15 cellular contexts compared by ENCODE assay signal in genomic region chr22:17260950-17261349, GRCh38. TPM values are rescaled to one million over a fixed set of nuclear protein-coding genes. Genes with fewer than 3 reads are reported as not detected.
DNase-seq lines count a peak whose midpoint lies in the region; ATAC-seq, FAIRE-seq and TF ChIP-seq lines count a peak whose summit lies in the region.
"Had no signal": no experiment of that assay in that cellular context is flagged by ENCODE, and none has a peak within 500 bp of the region (broad histone marks: within the 10 kb centered on the region; RNA-seq: fewer than 3 reads in every experiment).

No MANE protein-coding gene starts in this region.

- H2BK5ac ChIP-seq in H1 (ENCODE audit: low read depth, low read length): peak overlapping the region; percentile 82; the same call in 1 of the 2 replicates

- peak overlapping the region; percentile 36 for H4K5ac ChIP-seq in H1 (ENCODE audit: insufficient read length, low read depth, low read length)

- H3K27ac Mint-ChIP-seq in naive B cell: peak overlapping the region in 4 of 6 donors; percentile 35 to 93 (median 75)
- no peak overlapping the region for H3K27ac Mint-ChIP-seq in activated T-helper 1 cell treated with anti-CD3 and anti-CD28 coated beads, Interleukin-12 subunit alpha, Interleukin-12 subunit beta, Interleukin-2, Interleukin-4 antibody, amounts not matched to agents 30 ng/mL and 10 ng/mL and 1 ng/mL, durations not matched to agents 14 hours and 24 hours and 36 hours

- H3K9ac ChIP-seq in HUES48 (ENCODE audit: low read depth, low read length) (no peak overlapping the region), H1 (replicated peaks in 1 of 4; ENCODE audit: extremely low read depth in 1 of 4, low read depth in 3 of 4, low read length in 3 of 4) (no peak overlapping the region; a peak in 1 of 7 replicates)

- no peaks in the 10 kb centered on the region for H3K9me3 Mint-ChIP-seq in naive B cell
- H3K9me3 Mint-ChIP-seq in activated T-helper 1 cell treated with anti-CD3 and anti-CD28 coated beads, Interleukin-12 subunit alpha, Interleukin-12 subunit beta, Interleukin-2, Interleukin-4 antibody, amounts not matched to agents 30 ng/mL and 10 ng/mL and 1 ng/mL, durations not matched to agents 14 hours and 24 hours and 36 hours: no peaks in the 10 kb centered on the region

- WGBS in H1 (ENCODE audit: extremely low coverage in 1 of 2, insufficient coverage in 1 of 2, insufficient read length in 1 of 2, insufficient replicate concordance in 2 of 2, low coverage in 1 of 2, low lambda C conversion rate in 2 of 2, missing lambda C conversion rate in 1 of 2), 2 experiments: 33% methylated on average over 8 of the region's 8 CpGs; no CpG with 5 or more reads in 1 of the 2 experiments

- H3K4me1 Mint-ChIP-seq in naive B cell: peaks cover 20 to 32% (median 21%) of the 10 kb centered on the region in 3 donors
- H3K4me1 Mint-ChIP-seq in activated T-helper 1 cell treated with anti-CD3 and anti-CD28 coated beads, Interleukin-12 subunit alpha, Interleukin-12 subunit beta, Interleukin-2, Interleukin-4 antibody, amounts not matched to agents 30 ng/mL and 10 ng/mL and 1 ng/mL, durations not matched to agents 14 hours and 24 hours and 36 hours (ENCODE audit: low read depth): peaks cover 47% of the 10 kb centered on the region

- peak overlapping the region; percentile 22 for H3K56ac ChIP-seq in H1 (replicated peaks; ENCODE audit: insufficient read length, low read depth, low read length)

- H2BK20ac ChIP-seq in H1 (ENCODE audit: low read length): peak overlapping the region; percentile 2; the same call in 1 of the 2 replicates

- H3K4me2 ChIP-seq in H1 (ENCODE audit: insufficient read depth in 1 of 2, low read depth in 2 of 2, low read length in 2 of 2): peak overlapping the region; percentile 37 to 52

- no peak overlapping the region for H3K4ac ChIP-seq in H1 (replicated peaks; ENCODE audit: insufficient read length, low read depth, low read length)

- no peaks in the 10 kb centered on the region for H3K36me3 ChIP-seq in HUES48 (ENCODE audit: control insufficient read depth, insufficient read depth, low read length)
- H3K36me3 ChIP-seq in H1 (ENCODE audit: control insufficient read depth in 2 of 4, insufficient read depth in 4 of 4, low read length in 3 of 4): no peaks in the 10 kb centered on the region
- H3K36me3 ChIP-seq: prostate gland, thoracic aorta had no signal

- DNase-seq in DMS153 (lab: John Stamatoyannopoulos, UW): peak; percentile 60
- no peak for DNase-seq in H1 (ENCODE audit: low read depth in 1 of 2, low spot score in 2 of 2)
- DNase-seq in naive B cell: no peak
- no peak for DNase-seq in activated T-helper 1 cell treated with anti-CD3 and anti-CD28 coated beads, Interleukin-12 subunit alpha, Interleukin-12 subunit beta, Interleukin-2, Interleukin-4 antibody, amounts not matched to agents 30 ng/mL and 10 ng/mL and 1 ng/mL, durations not matched to agents 14 hours and 24 hours and 36 hours (ENCODE audit: low spot score)
- no peak for DNase-seq in HPDE6-E6E7 (ENCODE audit: extremely low spot score)
- no peak for DNase-seq in dorsolateral prefrontal cortex
- DNase-seq: activated naive CD4-positive, alpha-beta T cell treated with anti-CD3 and anti-CD28 coated beads, Interleukin-2, amount 50 U/mL, for 16 hours; DMS79 treated with DMSO at 0.1 percent for 48 hours; HCEC 1CT; NCI-H524 treated with DMSO at 0.1 percent for 48 hours had no signal

- 0 out of 3 replicates have a peak, but pooled peaks of 1 of the 2 experiments have one; percentile 16 for TF ChIP-seq POLR2A in H1 (IDR thresholded peaks at IDR 0.05; ENCODE audit: control extremely low read depth in 1 of 2, low read depth in 2 of 2, low read length in 2 of 2)

- peak in 1 of 2 experiments; percentile 38; a peak in 1 of 4 replicates for TF ChIP-seq RAD21 in H1 (IDR thresholded peaks at IDR 0.05 in 1 of 2, conservative IDR thresholded peaks at IDR 0.05 in 1 of 2; ENCODE audit: low read depth in 2 of 2, low read length in 2 of 2)

- H3K27ac ChIP-seq in HUES48 (ENCODE audit: low read depth, low read length): peak overlapping the region; percentile 88
- H3K27ac ChIP-seq in H1 (ENCODE audit: low read depth, low read length): 0 out of 2 replicates have a peak overlapping the region, but pooled peaks have one; percentile 44
- no peak overlapping the region for H3K27ac ChIP-seq in dorsolateral prefrontal cortex
- H3K27ac ChIP-seq: prostate gland, thoracic aorta had no signal

- H2AFZ ChIP-seq in H1 (ENCODE audit: low read length): no peak overlapping the region

- H2AK5ac ChIP-seq in H1 (ENCODE audit: low read depth, low read length): no peak overlapping the region; the same call in 1 of the 2 replicates

- H2BK15ac ChIP-seq in H1 (ENCODE audit: low read length): no peak overlapping the region

- H2BK12ac ChIP-seq in H1 (ENCODE audit: low read depth, low read length): peak overlapping the region; percentile 62

- POLR2A ChIA-PET in H1 (lab: Charles Lee; ENCODE audit: partially characterized antibody): interaction anchor here (0.9 to 7.0 kb wide), 5 partner anchors 10 to 119 kb away, joined by 3 to 72 read pairs (median 4); no protein-coding TSS in a partner anchor

- CTCF ChIA-PET in H1 (lab: Charles Lee; ENCODE audit: partially characterized antibody): interaction anchor here (0.6 to 2.8 kb wide), 13 partner anchors 9 to 168 kb away, joined by 3 to 14 read pairs (median 5); no protein-coding TSS in a partner anchor

- H3K27me3 Mint-ChIP-seq in naive B cell: no peaks in the 10 kb centered on the region
- peaks cover 5% of the 10 kb centered on the region for H3K27me3 Mint-ChIP-seq in activated T-helper 1 cell treated with anti-CD3 and anti-CD28 coated beads, Interleukin-12 subunit alpha, Interleukin-12 subunit beta, Interleukin-2, Interleukin-4 antibody, amounts not matched to agents 30 ng/mL and 10 ng/mL and 1 ng/mL, durations not matched to agents 14 hours and 24 hours and 36 hours (ENCODE audit: insufficient read depth)

- H3K14ac ChIP-seq in H1 (ENCODE audit: insufficient read length): no peak overlapping the region

- H3K4me1 ChIP-seq in HUES48 (ENCODE audit: control insufficient read depth, insufficient read depth, low read length) (peaks cover 74% of the 10 kb centered on the region), H1 (replicated peaks in 1 of 4; ENCODE audit: control insufficient read depth in 3 of 4, insufficient read depth in 4 of 4, low read length in 3 of 4) (peaks cover 39 to 62% (median 49%) of the 10 kb centered on the region in 4 experiments)
- H3K4me1 ChIP-seq: prostate gland had no signal

- peaks cover 2% of the 10 kb centered on the region; the same call in 1 of the 2 replicates for H3K23me2 ChIP-seq in H1 (ENCODE audit: low read depth, low read length)

- H4K8ac ChIP-seq in H1 (ENCODE audit: extremely low read depth, insufficient read depth, low read length): no peak overlapping the region

- TF ChIP-seq EP300 in H1 (IDR thresholded peaks at IDR 0.05; ENCODE audit: borderline replicate concordance in 1 of 2, low read depth in 2 of 2, low read length in 2 of 2): no peak

- H3K79me2 ChIP-seq in H1 (ENCODE audit: control insufficient read depth in 1 of 2, insufficient read depth in 2 of 2, low read length in 2 of 2): peaks cover 0 to 5% of the 10 kb centered on the region in 2 experiments; a peak in 1 of 4 replicates

- H3K4me3 ChIP-seq in HUES48 (ENCODE audit: low read depth, low read length) (peak overlapping the region; percentile 25; the same call in 1 of the 2 replicates), H1 (ENCODE audit: extremely low read depth in 1 of 4, insufficient read depth in 2 of 4, low read depth in 3 of 4, low read length in 4 of 4) (peak overlapping the region in 2 of 4 experiments; percentile 17 to 40; a peak in 4 of 8 replicates), dorsolateral prefrontal cortex (no peak overlapping the region)
- H3K4me3 ChIP-seq: prostate gland, thoracic aorta had no signal

- peak; percentile 88 for FAIRE-seq in H1 (lab: Jason Lieb, UNC)

- H2BK120ac ChIP-seq in H1 (replicated peaks; ENCODE audit: low read depth, low read length): peak overlapping the region; percentile 98

- H3K9me3 ChIP-seq in HUES48 (ENCODE audit: control insufficient read depth, insufficient read depth, low read length) (no peaks in the 10 kb centered on the region), H1 (ENCODE audit: insufficient read depth in 2 of 2, low read depth in 1 of 2, low read length in 1 of 2) (no peaks in the 10 kb centered on the region)
- H3K9me3 ChIP-seq: prostate gland, thoracic aorta had no signal

- peaks cover 2% of the 10 kb centered on the region; the same call in 1 of the 2 replicates for H3K79me1 ChIP-seq in H1 (ENCODE audit: low read depth, low read length)

- no peaks in the 10 kb centered on the region for H4K20me1 ChIP-seq in H1 (replicated peaks in 1 of 2; ENCODE audit: control insufficient read depth in 1 of 2, insufficient read depth in 2 of 2, low read length in 2 of 2)

- no peak overlapping the region for H3K4me3 Mint-ChIP-seq in naive B cell
- H3K4me3 Mint-ChIP-seq in activated T-helper 1 cell treated with anti-CD3 and anti-CD28 coated beads, Interleukin-12 subunit alpha, Interleukin-12 subunit beta, Interleukin-2, Interleukin-4 antibody, amounts not matched to agents 30 ng/mL and 10 ng/mL and 1 ng/mL, durations not matched to agents 14 hours and 24 hours and 36 hours: no peak overlapping the region

- H3K27me3 ChIP-seq in HUES48 (ENCODE audit: control insufficient read depth, insufficient read depth, low read length) (no peaks in the 10 kb centered on the region), H1 (replicated peaks in 1 of 4; ENCODE audit: control insufficient read depth in 3 of 4, extremely low read depth in 1 of 4, insufficient read depth in 3 of 4, low read length in 3 of 4) (no peaks in the 10 kb centered on the region), dorsolateral prefrontal cortex (peaks cover 0 to 8% (median 0%) of the 10 kb centered on the region in 45 donors)

- H4K91ac ChIP-seq in H1 (replicated peaks; ENCODE audit: insufficient read length, low read length): peak overlapping the region; percentile 90

- intact Hi-C loops in activated T-helper 1 cell treated with anti-CD3 and anti-CD28 coated beads, Interleukin-12 subunit alpha, Interleukin-12 subunit beta, Interleukin-2, Interleukin-4 antibody, amounts not matched to agents 30 ng/mL and 10 ng/mL and 1 ng/mL, durations not matched to agents 14 hours and 24 hours and 36 hours (cut with micrococcal nuclease): no loop called here
- intact Hi-C loops in dorsolateral prefrontal cortex (cut with DNase I): no loop called here

- no peaks in the 10 kb centered on the region for H3K36me3 Mint-ChIP-seq in naive B cell
- no peaks in the 10 kb centered on the region for H3K36me3 Mint-ChIP-seq in activated T-helper 1 cell treated with anti-CD3 and anti-CD28 coated beads, Interleukin-12 subunit alpha, Interleukin-12 subunit beta, Interleukin-2, Interleukin-4 antibody, amounts not matched to agents 30 ng/mL and 10 ng/mL and 1 ng/mL, durations not matched to agents 14 hours and 24 hours and 36 hours (ENCODE audit: low read depth)

- no peak overlapping the region for H3K23ac ChIP-seq in H1 (ENCODE audit: insufficient read length)

- ATAC-seq in naive B cell (ENCODE audit: low read depth in 2 of 2) (no peak), HG03520 (IDR thresholded peaks at IDR 0.05; ENCODE audit: unreplicated experiment) (no peak)
- ATAC-seq: Right ventricle myocardium inferior had no signal

- peak in 1 of 3 experiments; percentile 17; a peak in 1 of 4 replicates for TF ChIP-seq CTCF in H1 (IDR thresholded peaks at IDR 0.05; ENCODE audit: control extremely low read depth in 1 of 3, insufficient read depth in 1 of 3, low read depth in 1 of 3, low read length in 3 of 3)
- no peak for TF ChIP-seq CTCF in dorsolateral prefrontal cortex (IDR thresholded peaks at IDR 0.05 in 54 of 56, conservative IDR thresholded peaks at IDR 0.05 in 2 of 56; ENCODE audit: low read depth in 1 of 56, partially characterized antibody in 56 of 56)

- peak overlapping the region; percentile 80 for H3K18ac ChIP-seq in H1 (ENCODE audit: extremely low read depth, low read length)

RNA-seq across cellular contexts. Expression of gene ADA2, which starts 41.7 kb away (rescaled TPM):
- total RNA-seq in H1 (2021; fragmentation: NEBNext Ultra II Directional; extraction: Animal tissue kit (Norgen Biotek cat#: 25700)): 31.5 and 35.6 TPM in 2 replicates
- polyA plus RNA-seq in H1 (2011; rRNA removed) (42.2 and 47.9 TPM in 2 replicates), naive B cell (ENCODE audit: low read depth in 6 of 6) (10 to 100 TPM; 49.2 to 93.8 (median 63.7) TPM)
- polyA plus RNA-seq in H1 (2011; cell fraction: cytosol; rRNA removed): 21.6 TPM
- 29.1 TPM for polyA plus RNA-seq in H1 (2011; cell fraction: nucleus; rRNA removed)
- 26.6 to 35.8 TPM (median 31.6 TPM) in 4 replicates for polyA plus RNA-seq in H1 (2012, experiment 1 of 2)
- 26.0 TPM for polyA plus RNA-seq in H1 (2012, experiment 2 of 2)
- 23.4 TPM for polyA plus RNA-seq in H1 (2013, experiment 1 of 2)
- 23.6 TPM for polyA plus RNA-seq in H1 (2013, experiment 2 of 2)
- polyA minus RNA-seq in H1 (2011; rRNA and poly(A)+ RNA removed): 27.1 and 28.3 TPM in 2 replicates
- 15.7 TPM for polyA minus RNA-seq in H1 (2011; cell fraction: cytosol; rRNA and poly(A)+ RNA removed)
- polyA minus RNA-seq in H1 (2011; cell fraction: nucleus; rRNA and poly(A)+ RNA removed): 14.6 TPM
- total RNA-seq in activated T-helper 1 cell treated with anti-CD3 and anti-CD28 coated beads, Interleukin-12 subunit alpha, Interleukin-12 subunit beta, Interleukin-2, Interleukin-4 antibody, amounts not matched to agents 30 ng/mL and 10 ng/mL and 1 ng/mL, durations not matched to agents 14 hours and 24 hours and 36 hours: 3.4 and 3.7 TPM in 2 replicates
- total RNA-seq in dorsolateral prefrontal cortex: 10 to 100 TPM in 94 of 120 experiments, 1 to 10 TPM in 26; 5.2 to 20.6 (median 12.1) TPM

Comparison
In these comparisons a context has a peak if more than half of its experiments do, and no peak if none do; other contexts are left out.
1. H3K27ac ChIP-seq: peak in HUES48 (single experiment) and H1 (single experiment); none in dorsolateral prefrontal cortex (0 of 59).